In genomic region chr17:5431929-5432556, GRCh38 we compare ENCODE assay signal across 16 cellular contexts. TPM values are rescaled to one million over a fixed set of nuclear protein-coding genes. Genes with fewer than 3 reads are reported as not detected.
A peak's percentile ranks its signal among the peaks of the same experiment; 100 is the strongest.
DNase-seq lines count a peak whose midpoint lies in the region; ATAC-seq, FAIRE-seq and TF ChIP-seq lines count a peak whose summit lies in the region.
"Had no signal": no experiment of that assay in that cellular context is flagged by ENCODE, and none has a peak within 500 bp of the region (broad histone marks: within the 10 kb centered on the region; RNA-seq: fewer than 3 reads in every experiment).

No MANE protein-coding gene starts in this region.

- H3K79me2 ChIP-seq in H1 (ENCODE audit: control insufficient read depth in 1 of 2, insufficient read depth in 2 of 2, low read length in 2 of 2) = peaks cover 4 to 23% of the 10 kb centered on the region in 2 experiments; a peak in 3 of 4 replicates

- H3K9me3 ChIP-seq in RWPE2 (ENCODE audit: severe bottlenecking) = no peaks in the 10 kb centered on the region
- H3K9me3 ChIP-seq in H1 (ENCODE audit: insufficient read depth in 2 of 2, low read depth in 1 of 2, low read length in 1 of 2) = no peaks in the 10 kb centered on the region

- H3K79me1 ChIP-seq in H1 (ENCODE audit: low read depth, low read length) = peaks cover 7% of the 10 kb centered on the region; the same call in 1 of the 2 replicates

- no peak overlapping the region for H4K8ac ChIP-seq in H1 (ENCODE audit: extremely low read depth, insufficient read depth, low read length)

- no peak for TF ChIP-seq EP300 in H1 (IDR thresholded peaks at IDR 0.05; ENCODE audit: borderline replicate concordance in 1 of 2, low read depth in 2 of 2, low read length in 2 of 2)

- H3K4me1 ChIP-seq in RWPE2 (ENCODE audit: insufficient read depth, poor library complexity, severe bottlenecking) = peaks cover 7% of the 10 kb centered on the region
- no peaks in the 10 kb centered on the region for H3K4me1 ChIP-seq in H1 (replicated peaks in 1 of 4; ENCODE audit: control insufficient read depth in 3 of 4, insufficient read depth in 4 of 4, low read length in 3 of 4)

- POLR2A ChIA-PET in H1 (lab: Charles Lee; ENCODE audit: partially characterized antibody) = interaction anchor here (0.6 to 21.2 kb wide), 10 partner anchors 3 to 1015 kb away, joined by 3 to 228 read pairs (median 11); partner anchors contain the start of genes C1QBP, DERL2, DHX33 and MIS12

- H4K20me1 ChIP-seq in H1 (replicated peaks in 1 of 2; ENCODE audit: control insufficient read depth in 1 of 2, insufficient read depth in 2 of 2, low read length in 2 of 2) = peaks cover 8 to 24% of the 10 kb centered on the region in 2 experiments

- H3K23ac ChIP-seq in H1 (ENCODE audit: insufficient read length) = no peak overlapping the region

- peaks cover 68% of the 10 kb centered on the region for H3K36me3 Mint-ChIP-seq in activated naive CD4-positive, alpha-beta T cell treated with anti-CD3 and anti-CD28 coated beads, Interleukin-2, amount 10 ng/mL, durations not matched to agents 7 days and 5 days
- peaks cover 34% of the 10 kb centered on the region for H3K36me3 Mint-ChIP-seq in progenitor cell of endocrine pancreas (ENCODE audit: insufficient read depth)

- H3K4me2 ChIP-seq in H1 (ENCODE audit: insufficient read depth in 1 of 2, low read depth in 2 of 2, low read length in 2 of 2) = no peak overlapping the region

- H3K27ac Mint-ChIP-seq in activated naive CD4-positive, alpha-beta T cell treated with anti-CD3 and anti-CD28 coated beads, Interleukin-2, amount 10 ng/mL, durations not matched to agents 7 days and 5 days = peak overlapping the region; percentile 3
- peak overlapping the region; percentile 35 for H3K27ac Mint-ChIP-seq in progenitor cell of endocrine pancreas

- H3K36me3 ChIP-seq in RWPE2 (ENCODE audit: low read depth) (peaks cover 91% of the 10 kb centered on the region), H1 (ENCODE audit: control insufficient read depth in 2 of 4, insufficient read depth in 4 of 4, low read length in 3 of 4) (peaks cover 31 to 93% (median 76%) of the 10 kb centered on the region in 4 experiments), H7 (replicated peaks; ENCODE audit: control insufficient read depth, insufficient read depth, low read length) (peaks cover 55% of the 10 kb centered on the region)

- no peak overlapping the region for H3K4me3 Mint-ChIP-seq in activated naive CD4-positive, alpha-beta T cell treated with anti-CD3 and anti-CD28 coated beads, Interleukin-2, amount 10 ng/mL, durations not matched to agents 7 days and 5 days
- no peak overlapping the region for H3K4me3 Mint-ChIP-seq in progenitor cell of endocrine pancreas (ENCODE audit: low read depth)
- H3K4me3 Mint-ChIP-seq: CD8-positive, alpha-beta memory T cell had no signal

- H3K27ac ChIP-seq in RWPE2 (ENCODE audit: poor library complexity, severe bottlenecking) (peak overlapping the region; percentile 38), H1 (ENCODE audit: low read depth, low read length) (no peak overlapping the region)

- no peak overlapping the region for H3K14ac ChIP-seq in H1 (ENCODE audit: insufficient read length)

- no peaks in the 10 kb centered on the region for H3K23me2 ChIP-seq in H1 (ENCODE audit: low read depth, low read length)

- TF ChIP-seq RAD21 in H1 (IDR thresholded peaks at IDR 0.05 in 1 of 2, conservative IDR thresholded peaks at IDR 0.05 in 1 of 2; ENCODE audit: low read depth in 2 of 2, low read length in 2 of 2) = no peak

- no peak overlapping the region for H3K18ac ChIP-seq in H1 (ENCODE audit: extremely low read depth, low read length)

- H3K4me1 Mint-ChIP-seq in activated naive CD4-positive, alpha-beta T cell treated with anti-CD3 and anti-CD28 coated beads, Interleukin-2, amount 10 ng/mL, durations not matched to agents 7 days and 5 days = peaks cover 22% of the 10 kb centered on the region
- no peaks in the 10 kb centered on the region for H3K4me1 Mint-ChIP-seq in progenitor cell of endocrine pancreas (ENCODE audit: low read depth)

- H2BK12ac ChIP-seq in H1 (ENCODE audit: low read depth, low read length) = no peak overlapping the region

- ATAC-seq in RWPE2 (ENCODE audit: low read depth) = peak; percentile 83

- H3K4me3 ChIP-seq in RWPE2 (ENCODE audit: severe bottlenecking) = no peak overlapping the region
- H3K4me3 ChIP-seq in H1 (ENCODE audit: extremely low read depth in 1 of 4, insufficient read depth in 2 of 4, low read depth in 3 of 4, low read length in 4 of 4) = no peak overlapping the region
- no peak overlapping the region for H3K4me3 ChIP-seq in H7 (ENCODE audit: insufficient read depth, low read depth, low read length)

- CTCF ChIA-PET in activated naive CD4-positive, alpha-beta T cell treated with anti-CD3 and anti-CD28 coated beads, Interleukin-2, amount 10 ng/mL, durations not matched to agents 7 days and 5 days (lab: Charles Lee) = interaction anchor here (1.2 to 2.8 kb wide), 2 partner anchors 8 to 17 kb away, joined by 3 to 11 read pairs; partner anchors contain the start of gene C1QBP
- CTCF ChIA-PET in H1 (lab: Charles Lee; ENCODE audit: partially characterized antibody) = interaction anchor here (1.0 to 3.1 kb wide), 7 partner anchors 8 to 24 kb away, joined by 3 to 18 read pairs (median 6); partner anchors contain the start of gene C1QBP

- no peak overlapping the region for H2AFZ ChIP-seq in H1 (ENCODE audit: low read length)

- FAIRE-seq in H1 (lab: Jason Lieb, UNC) = no peak
- FAIRE-seq: endothelial cell of umbilical vein had no signal

- TF ChIP-seq CTCF in RWPE2 (IDR thresholded peaks at IDR 0.05; ENCODE audit: poor library complexity, severe bottlenecking) (no peak), H1 (IDR thresholded peaks at IDR 0.05; ENCODE audit: control extremely low read depth in 1 of 3, insufficient read depth in 1 of 3, low read depth in 1 of 3, low read length in 3 of 3) (no peak), progenitor cell of endocrine pancreas (IDR thresholded peaks at IDR 0.05; ENCODE audit: unreplicated experiment) (no peak)

- no peaks in the 10 kb centered on the region for H3K9me3 Mint-ChIP-seq in activated naive CD4-positive, alpha-beta T cell treated with anti-CD3 and anti-CD28 coated beads, Interleukin-2, amount 10 ng/mL, durations not matched to agents 7 days and 5 days
- H3K9me3 Mint-ChIP-seq in progenitor cell of endocrine pancreas (ENCODE audit: low read depth) = no peaks in the 10 kb centered on the region
- H3K9me3 Mint-ChIP-seq: CD8-positive, alpha-beta memory T cell had no signal

- H2BK20ac ChIP-seq in H1 (ENCODE audit: low read length) = no peak overlapping the region

- H4K5ac ChIP-seq in H1 (ENCODE audit: insufficient read length, low read depth, low read length) = no peak overlapping the region

- no peak overlapping the region for H2BK15ac ChIP-seq in H1 (ENCODE audit: low read length)

- 95% methylated on average over 4 of the region's 4 CpGs; no CpG with 5 or more reads in 1 of the 2 experiments for WGBS in H1 (ENCODE audit: extremely low coverage in 1 of 2, insufficient coverage in 1 of 2, insufficient read length in 1 of 2, insufficient replicate concordance in 2 of 2, low coverage in 1 of 2, low lambda C conversion rate in 2 of 2, missing lambda C conversion rate in 1 of 2), 2 experiments

- no peak overlapping the region for H2BK120ac ChIP-seq in H1 (replicated peaks; ENCODE audit: low read depth, low read length)

- no peak for DNase-seq in activated naive CD4-positive, alpha-beta T cell treated with anti-CD3 and anti-CD28 coated beads, Interleukin-2, amount 10 ng/mL, durations not matched to agents 7 days and 5 days
- DNase-seq in activated naive CD4-positive, alpha-beta T cell (lab: John Stamatoyannopoulos, UW) = no peak
- DNase-seq in RWPE2 (ENCODE audit: low spot score) (no peak), H1 (ENCODE audit: low read depth in 1 of 2, low spot score in 2 of 2) (no peak), progenitor cell of endocrine pancreas (ENCODE audit: low spot score, unreplicated experiment) (no peak), H7 (no peak), epidermal melanocyte (ENCODE audit: insufficient read length, low spot score) (no peak), NCI-H2171 treated with DMSO at 0.1 percent for 48 hours (lab: John Stamatoyannopoulos, UW) (no peak)
- DNase-seq: activated CD4-positive, CD25-positive, alpha-beta regulatory T cell; activated T-cell treated with anti-CD3 and anti-CD28 coated beads for 4 hours; amygdala; CD8-positive, alpha-beta memory T cell; EL; NCI-H2227 treated with DMSO at 0.1 percent for 48 hours; T-helper 1 cell had no signal

- H2BK5ac ChIP-seq in H1 (ENCODE audit: low read depth, low read length) = no peak overlapping the region

- TF ChIP-seq POLR2A in H1 (IDR thresholded peaks at IDR 0.05; ENCODE audit: control extremely low read depth in 1 of 2, low read depth in 2 of 2, low read length in 2 of 2) = peak; percentile 45 to 59; a peak in 2 of 3 replicates

- H3K4ac ChIP-seq in H1 (replicated peaks; ENCODE audit: insufficient read length, low read depth, low read length) = no peak overlapping the region

- H2AK5ac ChIP-seq in H1 (ENCODE audit: low read depth, low read length) = no peak overlapping the region

- no peaks in the 10 kb centered on the region for H3K27me3 Mint-ChIP-seq in activated naive CD4-positive, alpha-beta T cell treated with anti-CD3 and anti-CD28 coated beads, Interleukin-2, amount 10 ng/mL, durations not matched to agents 7 days and 5 days
- H3K27me3 Mint-ChIP-seq in progenitor cell of endocrine pancreas = no peaks in the 10 kb centered on the region
- H3K27me3 Mint-ChIP-seq: CD8-positive, alpha-beta memory T cell had no signal

- H3K27me3 ChIP-seq in RWPE2 (ENCODE audit: insufficient read depth, poor library complexity, severe bottlenecking) = no peaks in the 10 kb centered on the region
- no peaks in the 10 kb centered on the region for H3K27me3 ChIP-seq in H1 (replicated peaks in 1 of 4; ENCODE audit: control insufficient read depth in 3 of 4, extremely low read depth in 1 of 4, insufficient read depth in 3 of 4, low read length in 3 of 4)
- H3K27me3 ChIP-seq in H7 (ENCODE audit: control insufficient read depth, insufficient read depth, low read length) = no peaks in the 10 kb centered on the region

- H3K56ac ChIP-seq in H1 (replicated peaks; ENCODE audit: insufficient read length, low read depth, low read length) = no peak overlapping the region

- no peak overlapping the region for H4K91ac ChIP-seq in H1 (replicated peaks; ENCODE audit: insufficient read length, low read length)

- no peak overlapping the region; a peak in 1 of 7 replicates for H3K9ac ChIP-seq in H1 (replicated peaks in 1 of 4; ENCODE audit: extremely low read depth in 1 of 4, low read depth in 3 of 4, low read length in 3 of 4)

RNA-seq across cellular contexts. Expression of gene C1QBP, which starts 6.9 kb away (rescaled TPM):
- 453 and 454 TPM in 2 replicates for total RNA-seq in H1 (2021; fragmentation: NEBNext Ultra II Directional; extraction: Animal tissue kit (Norgen Biotek cat#: 25700))
- 210 and 355 TPM in 2 replicates for polyA plus RNA-seq in H1 (2011; rRNA removed)
- 325 TPM for polyA plus RNA-seq in H1 (2011; cell fraction: cytosol; rRNA removed)
- polyA plus RNA-seq in H1 (2011; cell fraction: nucleus; rRNA removed) = 105 TPM
- 456 to 574 TPM (median 488 TPM) in 4 replicates for polyA plus RNA-seq in H1 (2012, experiment 1 of 2)
- 700 TPM for polyA plus RNA-seq in H1 (2012, experiment 2 of 2)
- polyA plus RNA-seq in H1 (2013, experiment 1 of 2) = 319 TPM
- polyA plus RNA-seq in H1 (2013, experiment 2 of 2) = 308 TPM
- 179 and 186 TPM in 2 replicates for polyA minus RNA-seq in H1 (2011; rRNA and poly(A)+ RNA removed)
- 235 TPM for polyA minus RNA-seq in H1 (2011; cell fraction: cytosol; rRNA and poly(A)+ RNA removed)
- polyA minus RNA-seq in H1 (2011; cell fraction: nucleus; rRNA and poly(A)+ RNA removed) = 74.3 TPM
- 108 and 123 TPM in 2 replicates for total RNA-seq in progenitor cell of endocrine pancreas
- 445 and 450 TPM in 2 replicates for total RNA-seq in H7 (2014; rRNA removed; shearing (Covaris generic))

RNA-seq across cellular contexts. Expression of gene RPAIN, which starts 12.1 kb away (rescaled TPM):
- 57.7 and 59.6 TPM in 2 replicates for total RNA-seq in H1 (2021; fragmentation: NEBNext Ultra II Directional; extraction: Animal tissue kit (Norgen Biotek cat#: 25700))
- polyA plus RNA-seq in H1 (2011; rRNA removed) = 37.0 and 54.5 TPM in 2 replicates
- polyA plus RNA-seq in H1 (2011; cell fraction: cytosol; rRNA removed) = 64.6 TPM
- polyA plus RNA-seq in H1 (2011; cell fraction: nucleus; rRNA removed) = 38.6 TPM
- polyA plus RNA-seq in H1 (2012, experiment 1 of 2) = 54.8 to 70.4 TPM (median 65.0 TPM) in 4 replicates
- 17.9 TPM for polyA plus RNA-seq in H1 (2012, experiment 2 of 2)
- polyA plus RNA-seq in H1 (2013, experiment 1 of 2) = 55.4 TPM
- polyA plus RNA-seq in H1 (2013, experiment 2 of 2) = 53.0 TPM
- polyA minus RNA-seq in H1 (2011; rRNA and poly(A)+ RNA removed) = 39.3 and 40.2 TPM in 2 replicates
- 27.4 TPM for polyA minus RNA-seq in H1 (2011; cell fraction: cytosol; rRNA and poly(A)+ RNA removed)
- polyA minus RNA-seq in H1 (2011; cell fraction: nucleus; rRNA and poly(A)+ RNA removed) = 52.9 TPM
- 109 and 115 TPM in 2 replicates for total RNA-seq in progenitor cell of endocrine pancreas
- 52.1 and 61.2 TPM in 2 replicates for total RNA-seq in H7 (2014; rRNA removed; shearing (Covaris generic))

RNA-seq across cellular contexts. Expression of gene NUP88, which starts 12.6 kb away (rescaled TPM):
- total RNA-seq in H1 (2021; fragmentation: NEBNext Ultra II Directional; extraction: Animal tissue kit (Norgen Biotek cat#: 25700)) = 102 and 105 TPM in 2 replicates
- 69.0 and 77.4 TPM in 2 replicates for polyA plus RNA-seq in H1 (2011; rRNA removed)
- 102 TPM for polyA plus RNA-seq in H1 (2011; cell fraction: cytosol; rRNA removed)
- 57.2 TPM for polyA plus RNA-seq in H1 (2011; cell fraction: nucleus; rRNA removed)
- 97.9 to 138 TPM (median 113 TPM) in 4 replicates for polyA plus RNA-seq in H1 (2012, experiment 1 of 2)
- polyA plus RNA-seq in H1 (2012, experiment 2 of 2) = 8.1 TPM
- 83.9 TPM for polyA plus RNA-seq in H1 (2013, experiment 1 of 2)
- polyA plus RNA-seq in H1 (2013, experiment 2 of 2) = 95.2 TPM
- polyA minus RNA-seq in H1 (2011; rRNA and poly(A)+ RNA removed) = 164 and 193 TPM in 2 replicates
- polyA minus RNA-seq in H1 (2011; cell fraction: cytosol; rRNA and poly(A)+ RNA removed) = 82.6 TPM
- 125 TPM for polyA minus RNA-seq in H1 (2011; cell fraction: nucleus; rRNA and poly(A)+ RNA removed)
- 64.9 and 79.0 TPM in 2 replicates for total RNA-seq in progenitor cell of endocrine pancreas
- 110 and 139 TPM in 2 replicates for total RNA-seq in H7 (2014; rRNA removed; shearing (Covaris generic))

RNA-seq across cellular contexts. Expression of gene DHX33, which starts 36.7 kb away (rescaled TPM):
- 67.7 and 70.0 TPM in 2 replicates for total RNA-seq in H1 (2021; fragmentation: NEBNext Ultra II Directional; extraction: Animal tissue kit (Norgen Biotek cat#: 25700))
- polyA plus RNA-seq in H1 (2011; rRNA removed) = 34.8 and 38.1 TPM in 2 replicates
- 39.9 TPM for polyA plus RNA-seq in H1 (2011; cell fraction: cytosol; rRNA removed)
- polyA plus RNA-seq in H1 (2011; cell fraction: nucleus; rRNA removed) = 44.1 TPM
- polyA plus RNA-seq in H1 (2012, experiment 1 of 2) = 43.0 to 54.3 TPM (median 51.6 TPM) in 4 replicates
- polyA plus RNA-seq in H1 (2012, experiment 2 of 2) = 6.8 TPM
- 38.0 TPM for polyA plus RNA-seq in H1 (2013, experiment 1 of 2)
- polyA plus RNA-seq in H1 (2013, experiment 2 of 2) = 37.3 TPM
- polyA minus RNA-seq in H1 (2011; rRNA and poly(A)+ RNA removed) = 77.4 and 101 TPM in 2 replicates
- 42.5 TPM for polyA minus RNA-seq in H1 (2011; cell fraction: cytosol; rRNA and poly(A)+ RNA removed)
- 29.9 TPM for polyA minus RNA-seq in H1 (2011; cell fraction: nucleus; rRNA and poly(A)+ RNA removed)
- 26.0 and 26.9 TPM in 2 replicates for total RNA-seq in progenitor cell of endocrine pancreas
- 21.0 and 31.9 TPM in 2 replicates for total RNA-seq in H7 (2014; rRNA removed; shearing (Covaris generic))

RNA-seq across cellular contexts. Expression of gene DERL2, which starts 53.9 kb away (rescaled TPM):
- 58.4 and 67.5 TPM in 2 replicates for total RNA-seq in H1 (2021; fragmentation: NEBNext Ultra II Directional; extraction: Animal tissue kit (Norgen Biotek cat#: 25700))
- 33.7 and 55.3 TPM in 2 replicates for polyA plus RNA-seq in H1 (2011; rRNA removed)
- 38.5 TPM for polyA plus RNA-seq in H1 (2011; cell fraction: cytosol; rRNA removed)
- polyA plus RNA-seq in H1 (2011; cell fraction: nucleus; rRNA removed) = 18.7 TPM
- 36.3 to 52.8 TPM (median 38.2 TPM) in 4 replicates for polyA plus RNA-seq in H1 (2012, experiment 1 of 2)
- 37.9 TPM for polyA plus RNA-seq in H1 (2012, experiment 2 of 2)
- polyA plus RNA-seq in H1 (2013, experiment 1 of 2) = 32.6 TPM
- 33.4 TPM for polyA plus RNA-seq in H1 (2013, experiment 2 of 2)
- 15.4 and 16.3 TPM in 2 replicates for polyA minus RNA-seq in H1 (2011; rRNA and poly(A)+ RNA removed)
- 25.4 TPM for polyA minus RNA-seq in H1 (2011; cell fraction: cytosol; rRNA and poly(A)+ RNA removed)
- 30.0 TPM for polyA minus RNA-seq in H1 (2011; cell fraction: nucleus; rRNA and poly(A)+ RNA removed)
- total RNA-seq in progenitor cell of endocrine pancreas = 84.6 and 94.4 TPM in 2 replicates
- 24.5 and 27.6 TPM in 2 replicates for total RNA-seq in H7 (2014; rRNA removed; shearing (Covaris generic))
